In genomic region chr2:106126295-106126694, GRCh38 we compare ENCODE assay signal across 17 cellular contexts.
"Had no signal": no experiment of that assay in that cellular context is flagged by ENCODE, and none has a peak within 500 bp of the region (broad histone marks: within the 10 kb centered on the region; RNA-seq: fewer than 3 reads in every experiment).

No MANE protein-coding gene starts in this region.

- H3K27me3 Mint-ChIP-seq: dendritic cell treated with granulocyte-macrophage colony-stimulating factor and Interleukin-4, amounts not matched to agents 40 ng/mL and 50 ng/mL, for 4 days; memory B cell; stimulated activated memory B cell treated with anti-CD40 and anti-IgM and Interleukin-4, amounts not matched to agents 10 μg/mL and 1 μg/mL and 100 μg/mL, for 72 hours had no signal

- H3K9me3 ChIP-seq: gastroesophageal sphincter, heart left ventricle, sigmoid colon, SK-N-SH had no signal

- H3K27ac Mint-ChIP-seq: dendritic cell treated with granulocyte-macrophage colony-stimulating factor and Interleukin-4, amounts not matched to agents 40 ng/mL and 50 ng/mL, for 4 days; memory B cell; stimulated activated memory B cell treated with anti-CD40 and anti-IgM and Interleukin-4, amounts not matched to agents 10 μg/mL and 1 μg/mL and 100 μg/mL, for 72 hours had no signal

- H2AFZ ChIP-seq: parathyroid adenoma had no signal

- DNase-seq: activated naive CD4-positive, alpha-beta T cell treated with anti-CD3 and anti-CD28 coated beads for 36 hours; effector CD8-positive, alpha-beta T cell; heart left ventricle; immature natural killer cell; natural killer cell; sigmoid colon; SK-N-SH; stimulated activated CD4-positive, alpha-beta T cell treated with anti-CD3 and anti-CD28 coated beads, Interleukin-4, amount 100 ng/mL, for 24 hours; T-helper 1 cell had no signal

- H3K27ac ChIP-seq: gastroesophageal sphincter, heart left ventricle, parathyroid adenoma had no signal

- H3K4me3 Mint-ChIP-seq: activated naive CD4-positive, alpha-beta T cell treated with anti-CD3 and anti-CD28 coated beads for 36 hours; dendritic cell treated with granulocyte-macrophage colony-stimulating factor and Interleukin-4, amounts not matched to agents 40 ng/mL and 50 ng/mL, for 4 days; immature natural killer cell; memory B cell; natural killer cell; stimulated activated memory B cell treated with anti-CD40 and anti-IgM and Interleukin-4, amounts not matched to agents 10 μg/mL and 1 μg/mL and 100 μg/mL, for 72 hours had no signal

- H3K9me3 Mint-ChIP-seq: activated naive CD4-positive, alpha-beta T cell treated with anti-CD3 and anti-CD28 coated beads for 36 hours; activated T-helper 2 cell treated with anti-CD3 and anti-CD28 coated beads, Interferon-gamma antibody, Interleukin-2, Interleukin-4, amounts not matched to agents 10 μg/mL and 5 μg/mL and 100 μg/mL, durations not matched to agents 14 hours and 24 hours and 36 hours; dendritic cell treated with granulocyte-macrophage colony-stimulating factor and Interleukin-4, amounts not matched to agents 40 ng/mL and 50 ng/mL, for 4 days; immature natural killer cell; memory B cell; natural killer cell; stimulated activated memory B cell treated with anti-CD40 and anti-IgM and Interleukin-4, amounts not matched to agents 10 μg/mL and 1 μg/mL and 100 μg/mL, for 72 hours had no signal

- ATAC-seq: activated CD4-positive, CD25-positive, alpha-beta regulatory T cell treated with anti-CD3 and anti-CD28 coated beads, Interleukin-2, amount 50 U/mL, for 24 hours; esophagus mucosa; gastroesophageal sphincter; heart left ventricle; natural killer cell; stimulated activated memory B cell treated with anti-CD40 and anti-IgM and Interleukin-4, amounts not matched to agents 10 μg/mL and 1 μg/mL and 100 μg/mL, for 72 hours had no signal

- H3K9ac ChIP-seq: parathyroid adenoma, SK-N-SH had no signal

- H3K36me3 Mint-ChIP-seq: natural killer cell had no signal

- H3K4me3 ChIP-seq: gastroesophageal sphincter, heart left ventricle, sigmoid colon had no signal

- H3K27me3 ChIP-seq: gastroesophageal sphincter, heart left ventricle, sigmoid colon had no signal

- H3K4me2 ChIP-seq: SK-N-SH had no signal
